In the genomic region with DNA sequence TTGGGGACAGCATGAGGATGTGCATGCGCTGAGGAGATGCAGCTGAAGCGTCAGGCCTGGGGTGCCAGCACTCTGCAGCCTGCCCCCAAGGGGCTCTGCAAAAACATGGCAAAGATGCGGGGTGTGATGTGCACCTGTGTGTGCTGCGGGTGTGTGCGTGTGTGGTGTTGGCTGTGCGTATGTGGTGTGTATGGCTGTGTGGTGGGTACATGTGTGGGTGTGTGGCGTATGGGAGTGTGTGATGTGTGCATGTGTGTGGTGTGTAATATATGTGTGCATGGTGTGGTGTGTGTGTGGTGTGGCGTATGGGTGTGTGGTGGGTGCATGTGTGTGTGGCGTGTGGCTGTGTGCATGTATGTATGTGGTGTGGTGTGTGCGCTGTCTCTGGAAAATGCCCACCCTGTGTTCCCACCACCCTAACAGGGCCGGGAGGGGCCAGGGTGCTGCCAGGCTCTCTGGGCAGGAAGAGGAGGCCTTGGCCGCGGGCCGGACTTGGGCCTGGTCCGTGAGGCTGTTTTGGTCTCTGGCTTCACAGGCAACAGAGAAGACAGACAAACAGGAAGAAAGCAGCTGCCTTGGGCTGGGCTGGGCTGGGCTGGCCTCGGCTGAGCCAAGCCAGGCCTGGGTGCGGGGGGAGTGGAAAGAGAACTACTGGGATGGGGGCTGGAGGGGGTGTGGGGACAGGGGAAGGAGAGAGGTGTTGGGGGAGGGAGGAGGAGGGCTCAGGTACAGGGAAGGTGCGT, we compare ENCODE assay signal across 12 cellular contexts. TPM values are rescaled to one million over a fixed set of nuclear protein-coding genes. Genes with fewer than 3 reads are reported as not detected.
DNase-seq lines count a peak whose midpoint lies in the region; ATAC-seq, FAIRE-seq and TF ChIP-seq lines count a peak whose summit lies in the region.
"Had no signal": no experiment of that assay in that cellular context is flagged by ENCODE, and none has a peak within 500 bp of the region (broad histone marks: within the 10 kb centered on the region; RNA-seq: fewer than 3 reads in every experiment).

No MANE protein-coding gene starts in this region.

- POLR2A ChIA-PET in HEK293T (lab: Yijun Ruan, JAX): no interaction called here

- no peaks in the 10 kb centered on the region for H3K9me3 ChIP-seq in DND-41 (ENCODE audit: insufficient read depth, low read length, severe bottlenecking)

- TF ChIP-seq CTCF in DND-41 (IDR thresholded peaks at IDR 0.05; ENCODE audit: borderline replicate concordance, extremely low read depth, low read length, poor library complexity, severe bottlenecking) (no peak), bronchial epithelial cell (IDR thresholded peaks at IDR 0.05; ENCODE audit: insufficient read depth, low read length, severe bottlenecking) (no peak), dorsolateral prefrontal cortex (IDR thresholded peaks at IDR 0.05 in 54 of 56, conservative IDR thresholded peaks at IDR 0.05 in 2 of 56; ENCODE audit: low read depth in 1 of 56, partially characterized antibody in 56 of 56) (no peak)

- no peaks in the 10 kb centered on the region for H3K27me3 Mint-ChIP-seq in naive B cell

- no peaks in the 10 kb centered on the region for H3K9me3 Mint-ChIP-seq in naive B cell

- no peak overlapping the region for H2AFZ ChIP-seq in DND-41 (ENCODE audit: low read depth, low read length)

- H4K20me1 ChIP-seq in DND-41 (ENCODE audit: insufficient read depth, low read length): no peaks in the 10 kb centered on the region

- H3K9ac ChIP-seq in DND-41 (ENCODE audit: low read depth, low read length): no peak overlapping the region

- CTCF ChIA-PET in HEK293T (lab: Yijun Ruan, JAX): no interaction called here

- FAIRE-seq in bronchial epithelial cell (lab: Jason Lieb, UNC): peak; percentile 32

- H3K4me2 ChIP-seq in DND-41 (ENCODE audit: insufficient read depth, low read length): no peak overlapping the region

- peaks cover 34 to 51% (median 50%) of the 10 kb centered on the region in 3 donors for H3K4me1 Mint-ChIP-seq in naive B cell

- H3K4me3 ChIP-seq in DND-41 (ENCODE audit: low read depth in 1 of 2, low read length in 2 of 2) (no peak overlapping the region), bronchial epithelial cell (ENCODE audit: low read depth, low read length) (no peak overlapping the region), dorsolateral prefrontal cortex (no peak overlapping the region)
- H3K4me3 ChIP-seq: lung, skin epidermis had no signal

- no peak for DNase-seq in DND-41
- peak; percentile 30 for DNase-seq in NAMALWA (ENCODE audit: low spot score)
- DNase-seq in bronchial epithelial cell (ENCODE audit: low read depth): no peak
- DNase-seq in naive B cell: no peak
- no peak for DNase-seq in dorsolateral prefrontal cortex
- DNase-seq in NCI-H1694 (lab: John Stamatoyannopoulos, UW): no peak
- no peak for DNase-seq in HEK293T (ENCODE audit: extremely low spot score)
- DNase-seq: Calu3 had no signal

- no peaks in the 10 kb centered on the region for H3K36me3 Mint-ChIP-seq in naive B cell

- H3K4me3 Mint-ChIP-seq in naive B cell: peak overlapping the region in 7 of 8 donors; percentile 23 to 76 (median 65)

- peaks cover 18% of the 10 kb centered on the region for H3K4me1 ChIP-seq in DND-41 (ENCODE audit: insufficient read depth, low read length)

- ATAC-seq in DND-41 (ENCODE audit: insufficient read depth, low read depth): peak; percentile 5; the same call in 1 of the 3 replicates
- ATAC-seq in naive B cell (ENCODE audit: low read depth in 2 of 2): peak in 1 of 2 donors; percentile 2
- no peak for ATAC-seq in GM18517 (IDR thresholded peaks at IDR 0.05; ENCODE audit: unreplicated experiment)

- H3K79me2 ChIP-seq in DND-41 (ENCODE audit: insufficient read depth, low read length): no peaks in the 10 kb centered on the region

- H3K27ac Mint-ChIP-seq in naive B cell: peak overlapping the region in 5 of 6 donors; percentile 13 to 92 (median 89)

- H3K27ac ChIP-seq in DND-41 (ENCODE audit: low read length): no peak overlapping the region
- peak overlapping the region in 1 of 59 donors; percentile 66 for H3K27ac ChIP-seq in dorsolateral prefrontal cortex

- no peaks in the 10 kb centered on the region for H3K27me3 ChIP-seq in DND-41 (ENCODE audit: insufficient read depth, low read length, poor library complexity)
- H3K27me3 ChIP-seq in bronchial epithelial cell (ENCODE audit: control insufficient read depth, insufficient read depth, low read length): no peaks in the 10 kb centered on the region
- peaks cover 0 to 74% (median 13%) of the 10 kb centered on the region in 45 donors for H3K27me3 ChIP-seq in dorsolateral prefrontal cortex

- H3K36me3 ChIP-seq in DND-41 (ENCODE audit: insufficient read depth, low read length) (peaks cover 9% of the 10 kb centered on the region), bronchial epithelial cell (ENCODE audit: control insufficient read depth, insufficient read depth, low read length) (no peaks in the 10 kb centered on the region)

- intact Hi-C loops in dorsolateral prefrontal cortex (cut with DNase I): no loop called here

TF ChIP-seq in HEK293T, 16 proteins besides CTCF, POLR2A, EP300 and RAD21:
- TF ChIP-seq HDGF (IDR thresholded peaks at IDR 0.05; ENCODE audit: borderline replicate concordance): no peak
- TF ChIP-seq, protein P1, sequence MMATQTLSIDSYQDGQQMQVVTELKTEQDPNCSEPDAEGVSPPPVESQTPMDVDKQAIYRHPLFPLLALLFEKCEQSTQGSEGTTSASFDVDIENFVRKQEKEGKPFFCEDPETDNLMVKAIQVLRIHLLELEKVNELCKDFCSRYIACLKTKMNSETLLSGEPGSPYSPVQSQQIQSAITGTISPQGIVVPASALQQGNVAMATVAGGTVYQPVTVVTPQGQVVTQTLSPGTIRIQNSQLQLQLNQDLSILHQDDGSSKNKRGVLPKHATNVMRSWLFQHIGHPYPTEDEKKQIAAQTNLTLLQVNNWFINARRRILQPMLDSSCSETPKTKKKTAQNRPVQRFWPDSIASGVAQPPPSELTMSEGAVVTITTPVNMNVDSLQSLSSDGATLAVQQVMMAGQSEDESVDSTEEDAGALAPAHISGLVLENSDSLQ (IDR thresholded peaks at IDR 0.05): no peak
- no peak for TF ChIP-seq SUZ12 (IDR thresholded peaks at IDR 0.05)
- no peak for TF ChIP-seq CTBP1 (IDR thresholded peaks at IDR 0.05; ENCODE audit: borderline replicate concordance)
- TF ChIP-seq NFRKB (IDR thresholded peaks at IDR 0.05): no peak
- TF ChIP-seq BHLHE40 (IDR thresholded peaks at IDR 0.05; ENCODE audit: borderline replicate concordance): no peak
- TF ChIP-seq FOXK2 (IDR thresholded peaks at IDR 0.05): no peak
- TF ChIP-seq TARDBP (IDR thresholded peaks at IDR 0.05): no peak

RNA-seq across cellular contexts. Expression of gene AVPR2, which starts 1.1 kb away (rescaled TPM):
- total RNA-seq in bronchial epithelial cell (not detected in 2 replicates), dorsolateral prefrontal cortex (under 1 TPM in 2 of 120 experiments, not detected in 118; 0.41 to 0.66 TPM)
- polyA plus RNA-seq in naive B cell (ENCODE audit: low read depth in 6 of 6): under 1 TPM in 1 of 6 donors, not detected in 5; 0.25 TPM
- total RNA-seq: Calu3, RPMI7951 had no signal

RNA-seq across cellular contexts. Expression of gene L1CAM, which starts 17.4 kb away (rescaled TPM):
- total RNA-seq in bronchial epithelial cell (0.26 and 1.4 TPM in 2 replicates), dorsolateral prefrontal cortex (100 to 1,000 TPM in 118 of 120 experiments, 10 to 100 TPM in 2; 45.6 to 277 (median 185) TPM)
- polyA plus RNA-seq in naive B cell (ENCODE audit: low read depth in 6 of 6): 1 to 10 TPM in 5 of 6 donors, not detected in 1; 1.1 to 2.1 (median 1.2) TPM

RNA-seq across cellular contexts. Expression of gene ARHGAP4, which starts 22.7 kb away (rescaled TPM):
- total RNA-seq in bronchial epithelial cell (0.77 and 0.79 TPM in 2 replicates), dorsolateral prefrontal cortex (10 to 100 TPM in 106 of 120 experiments, 1 to 10 TPM in 14; 6.4 to 31.6 (median 14.8) TPM)
- polyA plus RNA-seq in naive B cell (ENCODE audit: low read depth in 6 of 6): 100 to 1,000 TPM in 2 of 6 donors, 10 to 100 TPM in 4; 71.5 to 147 (median 83.5) TPM

RNA-seq across cellular contexts. Expression of gene NAA10, which starts 31.4 kb away (rescaled TPM):
- total RNA-seq in bronchial epithelial cell (56.9 and 66.8 TPM in 2 replicates), dorsolateral prefrontal cortex (100 to 1,000 TPM in 13 of 120 experiments, 10 to 100 TPM in 107; 57.4 to 119 (median 83.8) TPM)
- 10 to 100 TPM; 52.6 to 98.7 (median 61.0) TPM for polyA plus RNA-seq in naive B cell (ENCODE audit: low read depth in 6 of 6)

RNA-seq across cellular contexts. Expression of gene RENBP, which starts 41.0 kb away (rescaled TPM):
- total RNA-seq in bronchial epithelial cell (5.5 and 10.3 TPM in 2 replicates), dorsolateral prefrontal cortex (10 to 100 TPM in 115 of 120 experiments, 1 to 10 TPM in 5; 8.2 to 34.2 (median 16.9) TPM)
- polyA plus RNA-seq in naive B cell (ENCODE audit: low read depth in 6 of 6): 1 to 10 TPM in 4 of 6 donors, under 1 TPM in 2; 0.68 to 3.8 (median 1.7) TPM

Comparison
In these comparisons a context has a peak if more than half of its experiments do, and no peak if none do; other contexts are left out.
1. RNA of gene L1CAM, which starts 17.4 kb away (total RNA-seq): 45.6 to 277 TPM in dorsolateral prefrontal cortex; 0.26 to 1.4 TPM in bronchial epithelial cell; every median in the first group is over 10 times any median in the second.